In the genomic region with DNA sequence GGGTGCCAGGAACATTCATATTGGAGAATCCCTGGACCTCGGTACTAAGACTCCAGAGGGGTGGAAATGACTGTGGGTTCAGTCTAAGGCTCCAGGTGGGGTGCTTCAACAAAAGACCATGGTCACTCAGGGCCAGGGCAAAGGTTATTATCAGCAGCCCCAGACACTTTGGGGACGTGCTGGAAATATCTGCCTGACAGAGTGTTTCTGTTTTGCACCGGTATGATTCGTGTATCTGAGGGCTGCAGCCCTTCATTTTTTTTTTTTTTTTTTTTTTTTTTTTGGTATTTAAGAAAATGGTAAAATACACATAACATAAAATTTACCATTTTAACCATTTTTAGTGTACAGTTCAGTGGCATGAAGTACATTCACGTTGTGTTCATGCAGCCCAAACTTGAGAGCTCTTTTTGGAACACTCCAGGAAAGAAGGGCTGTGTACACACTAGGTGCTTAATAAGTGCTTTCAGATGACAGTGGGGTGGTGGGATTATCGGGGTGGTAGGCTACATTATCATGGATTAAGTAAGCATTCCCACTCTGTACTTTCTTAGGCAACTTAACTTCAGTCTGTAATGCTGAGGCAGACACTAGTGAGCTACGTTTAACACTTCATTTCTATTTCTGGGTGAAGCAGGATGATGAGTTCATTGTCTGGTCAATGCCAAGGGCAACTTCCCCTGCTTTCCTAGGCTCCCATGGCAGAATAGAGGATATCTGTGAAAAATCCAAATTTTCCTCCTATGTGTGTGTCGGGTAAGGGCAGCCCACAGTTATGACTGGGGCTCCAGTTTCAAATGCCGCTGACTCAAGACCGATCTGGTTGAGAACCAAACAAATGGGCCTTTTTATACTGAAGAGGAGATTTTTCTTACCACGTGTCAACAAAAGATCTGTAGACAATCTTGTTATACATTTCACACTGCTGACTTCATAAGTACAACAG, we compare ENCODE assay signal across 17 cellular contexts.
A peak's percentile ranks its signal among the peaks of the same experiment; 100 is the strongest.
DNase-seq lines count a peak whose midpoint lies in the region; ATAC-seq and TF ChIP-seq lines count a peak whose summit lies in the region.
"Had no signal": no experiment of that assay in that cellular context is flagged by ENCODE, and none has a peak within 500 bp of the region (broad histone marks: within the 10 kb centered on the region; RNA-seq: fewer than 3 reads in every experiment).

No MANE protein-coding gene starts in this region.

- peaks cover 73% of the 10 kb centered on the region for H4K20me1 ChIP-seq in DND-41 (ENCODE audit: insufficient read depth, low read length)

- ATAC-seq in DND-41 (ENCODE audit: insufficient read depth, low read depth) = no peak; the same call in 2 of the 3 replicates
- ATAC-seq in T-helper 17 cell = no peak
- ATAC-seq in GM21526 (IDR thresholded peaks at IDR 0.05; ENCODE audit: low FRiP score, unreplicated experiment) = no peak
- ATAC-seq: GM12878 had no signal

- no peak overlapping the region for H3K4me2 ChIP-seq in DND-41 (ENCODE audit: insufficient read depth, low read length)

- H3K27ac Mint-ChIP-seq in T-helper 17 cell = peak overlapping the region; percentile 78

- peak overlapping the region; percentile 19 for H3K4me3 Mint-ChIP-seq in T-helper 17 cell

- peaks cover 52% of the 10 kb centered on the region for H3K4me1 Mint-ChIP-seq in T-helper 17 cell

- H3K4me1 ChIP-seq in DND-41 (ENCODE audit: insufficient read depth, low read length) = peaks cover 22% of the 10 kb centered on the region
- H3K4me1 ChIP-seq in HAP-1 = no peaks in the 10 kb centered on the region

- H3K79me2 ChIP-seq in DND-41 (ENCODE audit: insufficient read depth, low read length) = peaks cover 85% of the 10 kb centered on the region

- H3K27me3 Mint-ChIP-seq in T-helper 17 cell = no peaks in the 10 kb centered on the region

- H3K36me3 Mint-ChIP-seq in T-helper 17 cell (ENCODE audit: low read depth) = peaks cover 5% of the 10 kb centered on the region

- in situ Hi-C loops in HAP-1 (cut with MboI; ENCODE audit: low sequenced_read_pairs) = no loop called here

- H3K36me3 ChIP-seq in DND-41 (ENCODE audit: insufficient read depth, low read length) = peaks cover 18% of the 10 kb centered on the region
- H3K36me3 ChIP-seq in HAP-1 (replicated peaks) = no peaks in the 10 kb centered on the region

- POLR2A ChIA-PET in AG04449 (lab: Yijun Ruan, JAX) = no interaction called here

- H3K9ac ChIP-seq in DND-41 (ENCODE audit: low read depth, low read length) = no peak overlapping the region

- DNase-seq in AG04449 (ENCODE audit: low read depth, low spot score) (peak; percentile 67), DND-41 (no peak), T-helper 17 cell (no peak), fibroblast of mammary gland (ENCODE audit: low read depth) (peak; percentile 61), COR-L47 (lab: John Stamatoyannopoulos, UW) (no peak), activated gamma-delta T cell treated with Interleukin-2 at 50 U/mL for 16 hours (no peak), HAP-1 (ENCODE audit: low spot score in 2 of 2) (no peak)
- DNase-seq: activated naive CD4-positive, alpha-beta T cell treated with Interleukin-2 at 50 U/mL for 16 hours; dermis blood vessel endothelial cell; H7; KG1; posterior cingulate gyrus; stimulated activated CD4-positive, alpha-beta T cell treated with anti-CD3 and anti-CD28 coated beads, Interleukin-1b, Interleukin-23, amount 100 ng/mL, for 48 hours; stimulated activated naive CD4-positive, alpha-beta T cell treated with Interleukin-2 at 50 U/mL for 16 hours had no signal

- peak overlapping the region; percentile 33; the same call in 1 of the 2 replicates for H3K27ac ChIP-seq in DND-41 (ENCODE audit: low read length)
- H3K27ac ChIP-seq: VCaP had no signal

- H3K27me3 ChIP-seq in DND-41 (ENCODE audit: insufficient read depth, low read length, poor library complexity) = no peaks in the 10 kb centered on the region
- H3K27me3 ChIP-seq in HAP-1 (ENCODE audit: low read depth) = no peaks in the 10 kb centered on the region

- H3K9me3 ChIP-seq in DND-41 (ENCODE audit: insufficient read depth, low read length, severe bottlenecking) (no peaks in the 10 kb centered on the region), T-helper 17 cell (ENCODE audit: control insufficient read depth, low read length, poor library complexity, severe bottlenecking) (no peaks in the 10 kb centered on the region), HAP-1 (no peaks in the 10 kb centered on the region; the same call in 1 of the 2 replicates)

- TF ChIP-seq CTCF in AG04449 (IDR thresholded peaks at IDR 0.05; ENCODE audit: insufficient read depth, low read length, missing control alignments) (no peak), DND-41 (IDR thresholded peaks at IDR 0.05; ENCODE audit: borderline replicate concordance, extremely low read depth, low read length, poor library complexity, severe bottlenecking) (no peak), fibroblast of mammary gland (conservative IDR thresholded peaks at IDR 0.05; ENCODE audit: control insufficient read depth, insufficient read depth, low read depth, low read length) (no peak)

- H3K4me3 ChIP-seq in AG04449 (ENCODE audit: low read depth, low read length) (no peak overlapping the region), DND-41 (ENCODE audit: low read depth in 1 of 2, low read length in 2 of 2) (no peak overlapping the region), fibroblast of mammary gland (ENCODE audit: control insufficient read depth, low read depth, low read length) (no peak overlapping the region), HAP-1 (no peak overlapping the region)
- H3K4me3 ChIP-seq: GM12878 had no signal

- H2AFZ ChIP-seq in DND-41 (ENCODE audit: low read depth, low read length) = no peak overlapping the region

- CTCF ChIA-PET in AG04449 (lab: Yijun Ruan, JAX) = interaction anchor here (0.8 to 0.9 kb wide), 2 partner anchors 8 to 331 kb away, joined by 3 read pairs; no protein-coding TSS in a partner anchor

Comparison
In these comparisons a context has a peak if more than half of its experiments do, and no peak if none do; other contexts are left out.
1. DNase-seq: peak in AG04449 (single experiment) and fibroblast of mammary gland (single experiment); none in DND-41 (single experiment), T-helper 17 cell (0 of 3), COR-L47 (single experiment), activated gamma-delta T cell treated with Interleukin-2 at 50 U/mL for 16 hours (single experiment) and HAP-1 (0 of 2).